13 cellular contexts compared by ENCODE assay signal in the genomic region with DNA sequence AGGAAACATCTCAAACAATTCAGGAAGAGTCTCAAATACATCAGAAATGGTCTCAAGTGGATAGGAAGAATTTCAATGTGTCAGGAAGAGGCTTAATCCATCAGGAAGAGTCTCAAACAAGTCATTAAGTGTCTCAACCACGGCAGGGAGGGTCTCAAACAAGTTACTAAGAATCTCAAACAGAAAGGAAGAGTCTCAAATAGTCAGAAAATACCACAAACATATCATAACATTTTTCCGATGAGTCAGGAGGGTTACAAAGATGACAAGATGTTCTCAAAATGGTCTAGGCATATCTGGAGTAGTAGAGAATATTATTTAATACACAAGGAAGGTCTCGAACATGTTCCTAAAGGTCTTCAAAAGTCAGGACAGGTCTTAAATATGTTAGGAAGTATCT.
DNase-seq lines count a peak whose midpoint lies in the region; ATAC-seq lines count a peak whose summit lies in the region.
"Had no signal": no experiment of that assay in that cellular context is flagged by ENCODE, and none has a peak within 500 bp of the region (broad histone marks: within the 10 kb centered on the region; RNA-seq: fewer than 3 reads in every experiment).

No MANE protein-coding gene starts in this region.

- peaks cover 5% of the 10 kb centered on the region for H3K9me3 Mint-ChIP-seq in memory B cell
- peaks cover 3% of the 10 kb centered on the region for H3K9me3 Mint-ChIP-seq in stimulated activated effector memory CD8-positive, alpha-beta T cell treated with anti-CD3 and anti-CD28 coated beads, Interleukin-12 subunit alpha, Interleukin-12 subunit beta, amount 100 ng/mL, for 72 hours
- peaks cover 0 to 3% of the 10 kb centered on the region in 2 donors for H3K9me3 Mint-ChIP-seq in effector memory CD8-positive, alpha-beta T cell

- no peaks in the 10 kb centered on the region for H3K36me3 Mint-ChIP-seq in memory B cell
- H3K36me3 Mint-ChIP-seq in stimulated activated effector memory CD8-positive, alpha-beta T cell treated with anti-CD3 and anti-CD28 coated beads, Interleukin-12 subunit alpha, Interleukin-12 subunit beta, amount 100 ng/mL, for 72 hours = no peaks in the 10 kb centered on the region
- H3K36me3 Mint-ChIP-seq in effector memory CD8-positive, alpha-beta T cell (ENCODE audit: insufficient read depth) = no peaks in the 10 kb centered on the region
- H3K36me3 Mint-ChIP-seq: CD4-positive, alpha-beta memory T cell had no signal

- H3K4me1 Mint-ChIP-seq in memory B cell = no peaks in the 10 kb centered on the region
- no peaks in the 10 kb centered on the region for H3K4me1 Mint-ChIP-seq in stimulated activated effector memory CD8-positive, alpha-beta T cell treated with anti-CD3 and anti-CD28 coated beads, Interleukin-12 subunit alpha, Interleukin-12 subunit beta, amount 100 ng/mL, for 72 hours
- H3K4me1 Mint-ChIP-seq in effector memory CD8-positive, alpha-beta T cell (ENCODE audit: low read depth in 2 of 2) = no peaks in the 10 kb centered on the region

- H3K4me3 Mint-ChIP-seq in memory B cell = no peak overlapping the region
- no peak overlapping the region for H3K4me3 Mint-ChIP-seq in stimulated activated effector memory CD8-positive, alpha-beta T cell treated with anti-CD3 and anti-CD28 coated beads, Interleukin-12 subunit alpha, Interleukin-12 subunit beta, amount 100 ng/mL, for 72 hours
- H3K4me3 Mint-ChIP-seq in effector memory CD8-positive, alpha-beta T cell = no peak overlapping the region
- H3K4me3 Mint-ChIP-seq: CD4-positive, alpha-beta memory T cell; GM23338; H9 had no signal

- DNase-seq in EL (peak; percentile 8), amniotic epithelial cell (ENCODE audit: low read depth) (peak; percentile 27), memory B cell (ENCODE audit: low spot score in 2 of 2) (no peak), 8988T (no peak), NCI-H2081 treated with DMSO at 0.1 percent for 48 hours (lab: John Stamatoyannopoulos, UW) (no peak)
- DNase-seq in stimulated activated effector memory CD8-positive, alpha-beta T cell treated with anti-CD3 and anti-CD28 coated beads, Interleukin-12 subunit alpha, Interleukin-12 subunit beta, amount 100 ng/mL, for 72 hours (ENCODE audit: low spot score in 2 of 2) = no peak
- DNase-seq in effector memory CD8-positive, alpha-beta T cell = no peak
- DNase-seq: BE2C; CD4-positive, alpha-beta memory T cell; DMS79; H9 had no signal

- ATAC-seq in memory B cell (ENCODE audit: low read depth) = no peak
- ATAC-seq in stimulated activated effector memory CD8-positive, alpha-beta T cell treated with anti-CD3 and anti-CD28 coated beads, Interleukin-12 subunit alpha, Interleukin-12 subunit beta, amount 100 ng/mL, for 72 hours = peak; percentile 52
- no peak for ATAC-seq in effector memory CD8-positive, alpha-beta T cell (replicated peaks)
- ATAC-seq: GM23338, HepG2 had no signal

- peaks cover 7% of the 10 kb centered on the region for H3K27me3 Mint-ChIP-seq in memory B cell
- peaks cover 6 to 8% of the 10 kb centered on the region in 2 donors for H3K27me3 Mint-ChIP-seq in effector memory CD8-positive, alpha-beta T cell

- H3K27ac Mint-ChIP-seq in memory B cell = peak overlapping the region; percentile 36
- no peak overlapping the region for H3K27ac Mint-ChIP-seq in stimulated activated effector memory CD8-positive, alpha-beta T cell treated with anti-CD3 and anti-CD28 coated beads, Interleukin-12 subunit alpha, Interleukin-12 subunit beta, amount 100 ng/mL, for 72 hours
- H3K27ac Mint-ChIP-seq in effector memory CD8-positive, alpha-beta T cell = no peak overlapping the region
- H3K27ac Mint-ChIP-seq: CD4-positive, alpha-beta memory T cell; GM23338; H9 had no signal

Comparison
In these comparisons a context has a peak if more than half of its experiments do, and no peak if none do; other contexts are left out.
1. DNase-seq: peak in EL (single experiment) and amniotic epithelial cell (single experiment); none in memory B cell (0 of 2), stimulated activated effector memory CD8-positive, alpha-beta T cell treated with anti-CD3 and anti-CD28 coated beads, Interleukin-12 subunit alpha, Interleukin-12 subunit beta, amount 100 ng/mL, for 72 hours (0 of 2), 8988T (single experiment), effector memory CD8-positive, alpha-beta T cell (0 of 3) and NCI-H2081 treated with DMSO at 0.1 percent for 48 hours (single experiment).